In genomic region chr13:27208514-27208913, GRCh38 we compare ENCODE assay signal across 29 cellular contexts. TPM values are rescaled to one million over a fixed set of nuclear protein-coding genes. Genes with fewer than 3 reads are reported as not detected.
DNase-seq lines count a peak whose midpoint lies in the region; TF ChIP-seq lines count a peak whose summit lies in the region.
"Had no signal": no experiment of that assay in that cellular context is flagged by ENCODE, and none has a peak within 500 bp of the region (broad histone marks: within the 10 kb centered on the region; RNA-seq: fewer than 3 reads in every experiment).

No MANE protein-coding gene starts in this region.

- H3K9me3 ChIP-seq in HEK293 (ENCODE audit: control insufficient read depth, insufficient read depth, low read depth, low read length) = no peaks in the 10 kb centered on the region
- H3K9me3 ChIP-seq: A549 had no signal

- DNase-seq in activated CD4-positive, alpha-beta memory T cell treated with anti-CD3 and anti-CD28 coated beads, Interleukin-2, amount 10 ng/mL, durations not matched to agents 7 days and 5 days = no peak
- DNase-seq: 8988T; ACHN; AML-193; BE2C; C1 segment of cervical spinal cord; Caco-2; Calu3; CD4-positive, alpha-beta memory T cell; CD4-positive, alpha-beta T cell; CD4-positive, CD25-positive, alpha-beta regulatory T cell; CD8-positive, alpha-beta memory T cell; CD8-positive, alpha-beta T cell; COR-L47; DMS 273 treated with DMSO at 0.1 percent for 48 hours; DMS153; DMS53; DMS79; DMS79 treated with DMSO at 0.1 percent for 48 hours; DND-41; EL had no signal

- H3K4me1 Mint-ChIP-seq in activated CD4-positive, alpha-beta memory T cell treated with anti-CD3 and anti-CD28 coated beads, Interleukin-2, amount 10 ng/mL, durations not matched to agents 7 days and 5 days = peaks cover 6% of the 10 kb centered on the region
- H3K4me1 Mint-ChIP-seq: CD4-positive, alpha-beta memory T cell had no signal

- H3K4me3 Mint-ChIP-seq in activated CD4-positive, alpha-beta memory T cell treated with anti-CD3 and anti-CD28 coated beads, Interleukin-2, amount 10 ng/mL, durations not matched to agents 7 days and 5 days = no peak overlapping the region
- H3K4me3 Mint-ChIP-seq: B cell; CD14-positive monocyte; CD4-positive, alpha-beta memory T cell; CD4-positive, alpha-beta T cell; CD4-positive, CD25-positive, alpha-beta regulatory T cell; CD8-positive, alpha-beta memory T cell; CD8-positive, alpha-beta T cell had no signal

- H3K27ac ChIP-seq in HEK293 (ENCODE audit: extremely low read depth, low read depth, low read length) = no peak overlapping the region
- H3K27ac ChIP-seq: 22Rv1; A549; BLaER1; BLaER1 treated with 17β-estradiol and CSF1 and Interleukin-3, amounts not matched to agents 10 nM and 100 nM; C4-2B had no signal

- H3K36me3 Mint-ChIP-seq in activated CD4-positive, alpha-beta memory T cell treated with anti-CD3 and anti-CD28 coated beads, Interleukin-2, amount 10 ng/mL, durations not matched to agents 7 days and 5 days (ENCODE audit: low read depth) = no peaks in the 10 kb centered on the region
- H3K36me3 Mint-ChIP-seq: CD14-positive monocyte had no signal

- no peak for TF ChIP-seq CTCF in HEK293 (tag by site-specific recombination; IDR thresholded peaks at IDR 0.05)

- H3K9me3 Mint-ChIP-seq in activated CD4-positive, alpha-beta memory T cell treated with anti-CD3 and anti-CD28 coated beads, Interleukin-2, amount 10 ng/mL, durations not matched to agents 7 days and 5 days = no peaks in the 10 kb centered on the region

- POLR2A ChIA-PET in HEK293 (lab: Yijun Ruan, JAX) = no interaction called here
- POLR2A ChIA-PET in activated CD4-positive, alpha-beta memory T cell treated with anti-CD3 and anti-CD28 coated beads, Interleukin-2, amount 10 ng/mL, durations not matched to agents 7 days and 5 days (lab: Charles Lee) = no interaction called here

- H3K36me3 ChIP-seq in HEK293 (ENCODE audit: control insufficient read depth in 2 of 2, insufficient read depth in 1 of 2, low read length in 2 of 2) = no peaks in the 10 kb centered on the region
- H3K36me3 ChIP-seq: BE2C, BLaER1 had no signal

- CTCF ChIA-PET in HEK293 (lab: Yijun Ruan, JAX) = no interaction called here
- CTCF ChIA-PET in activated CD4-positive, alpha-beta memory T cell treated with anti-CD3 and anti-CD28 coated beads, Interleukin-2, amount 10 ng/mL, durations not matched to agents 7 days and 5 days (lab: Charles Lee) = no interaction called here

- no peak overlapping the region for H3K4me3 ChIP-seq in HEK293 (ENCODE audit: low read depth, low read length)
- H3K4me3 ChIP-seq: A549; BLaER1; BLaER1 treated with 17β-estradiol and CSF1 and Interleukin-3, amounts not matched to agents 10 nM and 100 nM had no signal

- H3K4me1 ChIP-seq in HEK293 (ENCODE audit: control insufficient read depth, insufficient read depth, low read length) = no peaks in the 10 kb centered on the region
- H3K4me1 ChIP-seq: A549; BE2C; BLaER1; BLaER1 treated with 17β-estradiol and CSF1 and Interleukin-3, amounts not matched to agents 10 nM and 100 nM; Caco-2 had no signal

- H3K27ac Mint-ChIP-seq in activated CD4-positive, alpha-beta memory T cell treated with anti-CD3 and anti-CD28 coated beads, Interleukin-2, amount 10 ng/mL, durations not matched to agents 7 days and 5 days = no peak overlapping the region
- H3K27ac Mint-ChIP-seq: B cell; CD14-positive monocyte; CD4-positive, alpha-beta memory T cell; CD4-positive, alpha-beta T cell; CD4-positive, CD25-positive, alpha-beta regulatory T cell; CD8-positive, alpha-beta T cell had no signal

- H3K27me3 Mint-ChIP-seq in activated CD4-positive, alpha-beta memory T cell treated with anti-CD3 and anti-CD28 coated beads, Interleukin-2, amount 10 ng/mL, durations not matched to agents 7 days and 5 days = peaks cover 2% of the 10 kb centered on the region
- H3K27me3 Mint-ChIP-seq: B cell; CD4-positive, alpha-beta T cell had no signal

TF ChIP-seq in HEK293, 187 proteins besides CTCF, POLR2A, EP300 and RAD21:
- TF ChIP-seq ZNF558 (tag by site-specific recombination; IDR thresholded peaks at IDR 0.05) = peak; percentile 96
- TF ChIP-seq ZNF704 (tag by site-specific recombination; IDR thresholded peaks at IDR 0.05) = no peak

RNA-seq across cellular contexts. Expression of gene USP12, which starts 36.9 kb away (rescaled TPM):
- total RNA-seq in activated CD4-positive, alpha-beta memory T cell treated with anti-CD3 and anti-CD28 coated beads, Interleukin-2, amount 10 ng/mL, durations not matched to agents 7 days and 5 days = 10 to 100 TPM; 22.5 to 23.5 TPM

RNA-seq across cellular contexts. Expression of gene RPL21, which starts 42.8 kb away (rescaled TPM):
- total RNA-seq in activated CD4-positive, alpha-beta memory T cell treated with anti-CD3 and anti-CD28 coated beads, Interleukin-2, amount 10 ng/mL, durations not matched to agents 7 days and 5 days = 100 to 1,000 TPM; 742 to 774 TPM
